Comparison of ENCODE assay signal across 21 cellular contexts in genomic region chr6:1747531-1747930, GRCh38.
DNase-seq lines count a peak whose midpoint lies in the region; ATAC-seq, FAIRE-seq and TF ChIP-seq lines count a peak whose summit lies in the region.
"Had no signal": no experiment of that assay in that cellular context is flagged by ENCODE, and none has a peak within 500 bp of the region (broad histone marks: within the 10 kb centered on the region; RNA-seq: fewer than 3 reads in every experiment).

No MANE protein-coding gene starts in this region.

- H4K20me1 ChIP-seq in endothelial cell of umbilical vein (replicated peaks; ENCODE audit: control insufficient read depth, extremely low read depth, insufficient read depth, low read length): no peaks in the 10 kb centered on the region
- H4K20me1 ChIP-seq: BLaER1 treated with 17β-estradiol and CSF1 and Interleukin-3, amounts not matched to agents 10 nM and 100 nM had no signal

- H3K4me1 ChIP-seq in SJSA1 (replicated peaks) (peaks cover 34% of the 10 kb centered on the region), endothelial cell of umbilical vein (ENCODE audit: control insufficient read depth, extremely low read depth, insufficient read depth, low read length) (peaks cover 7% of the 10 kb centered on the region), heart right ventricle (no peaks in the 10 kb centered on the region), HAP-1 (peaks cover 7% of the 10 kb centered on the region)

- TF ChIP-seq CTCF in endothelial cell of umbilical vein (IDR thresholded peaks at IDR 0.05; ENCODE audit: extremely low read depth in 1 of 2, insufficient read depth in 1 of 2, low read depth in 1 of 2, low read length in 2 of 2) (no peak), nephron progenitor cell (IDR thresholded peaks at IDR 0.05) (no peak), heart right ventricle (IDR thresholded peaks at IDR 0.05) (no peak)

- POLR2A ChIA-PET in endothelial cell of umbilical vein (lab: Charles Lee): no interaction called here

- H3K27ac Mint-ChIP-seq in nephron progenitor cell: peak overlapping the region; percentile 51
- H3K27ac Mint-ChIP-seq: B cell; CD8-positive, alpha-beta T cell had no signal

- H3K27me3 ChIP-seq in SJSA1 (replicated peaks) (no peaks in the 10 kb centered on the region), endothelial cell of umbilical vein (ENCODE audit: control insufficient read depth in 2 of 2, insufficient read depth in 2 of 2, low read length in 2 of 2) (no peaks in the 10 kb centered on the region), heart right ventricle (no peaks in the 10 kb centered on the region), HAP-1 (ENCODE audit: low read depth) (no peaks in the 10 kb centered on the region)
- H3K27me3 ChIP-seq: BLaER1 treated with 17β-estradiol and CSF1 and Interleukin-3, amounts not matched to agents 10 nM and 100 nM had no signal

- H3K9me1 ChIP-seq in endothelial cell of umbilical vein (replicated peaks; ENCODE audit: control insufficient read depth, extremely low read depth, insufficient read depth, low read length): no peaks in the 10 kb centered on the region

- FAIRE-seq in endothelial cell of umbilical vein (lab: Jason Lieb, UNC): peak; percentile 31
- FAIRE-seq: GM12878, H54, HTR-8/SVneo had no signal

- peak overlapping the region; percentile 51 for H3K27ac ChIP-seq in SJSA1
- no peak overlapping the region for H3K27ac ChIP-seq in endothelial cell of umbilical vein (ENCODE audit: insufficient read depth, low read depth, low read length)
- no peak overlapping the region for H3K27ac ChIP-seq in heart right ventricle
- H3K27ac ChIP-seq: BLaER1 treated with 17β-estradiol and CSF1 and Interleukin-3, amounts not matched to agents 10 nM and 100 nM; GM23248 had no signal

- no peaks in the 10 kb centered on the region for H3K36me3 ChIP-seq in SJSA1
- H3K36me3 ChIP-seq in endothelial cell of umbilical vein (ENCODE audit: control insufficient read depth in 2 of 2, extremely low read depth in 1 of 2, insufficient read depth in 2 of 2, low read length in 2 of 2): no peaks in the 10 kb centered on the region
- H3K36me3 ChIP-seq in heart right ventricle: no peaks in the 10 kb centered on the region
- no peaks in the 10 kb centered on the region for H3K36me3 ChIP-seq in HAP-1 (replicated peaks)
- H3K36me3 ChIP-seq: BLaER1 treated with 17β-estradiol and CSF1 and Interleukin-3, amounts not matched to agents 10 nM and 100 nM had no signal

- peaks cover 16% of the 10 kb centered on the region for H3K36me3 Mint-ChIP-seq in nephron progenitor cell (ENCODE audit: low read depth)

- intact Hi-C loops in endothelial cell of umbilical vein (cut with micrococcal nuclease) (no loop called here), heart right ventricle (cut with DNase I) (loop anchor here in 1 of 10 donors (2.0 kb wide), 1 partner anchor 17 kb away; no protein-coding TSS in a partner anchor)

- peaks cover 3% of the 10 kb centered on the region for H3K27me3 Mint-ChIP-seq in nephron progenitor cell (ENCODE audit: low read depth, poor library complexity)
- H3K27me3 Mint-ChIP-seq: B cell had no signal

- no peaks in the 10 kb centered on the region for H3K79me2 ChIP-seq in endothelial cell of umbilical vein (ENCODE audit: control insufficient read depth, insufficient read depth, low read length)

- no peak overlapping the region for H3K4me2 ChIP-seq in endothelial cell of umbilical vein (ENCODE audit: insufficient read depth, low read length)

- DNase-seq in SJSA1 (ENCODE audit: low read depth in 1 of 2, low spot score in 2 of 2): peak in 1 of 2 experiments; percentile 68
- no peak for DNase-seq in endothelial cell of umbilical vein (ENCODE audit: low read depth, low spot score)
- DNase-seq in kidney glomerular epithelial cell (lab: John Stamatoyannopoulos, UW): peak; percentile 85
- DNase-seq in nephron progenitor cell: no peak
- DNase-seq in OCI-M2 (lab: John Stamatoyannopoulos, UW; ENCODE audit: unreplicated experiment): no peak
- DNase-seq in heart right ventricle: no peak
- no peak for DNase-seq in HAP-1 (ENCODE audit: low spot score in 2 of 2)
- DNase-seq in superior temporal gyrus (ENCODE audit: extremely low spot score): no peak
- DNase-seq: CD8-positive, alpha-beta T cell; DMS 273 treated with DMSO at 0.1 percent for 48 hours; DMS53; DND-41; EL; GM23248; IMR-90 had no signal

- no peak for TF ChIP-seq POLR2A in endothelial cell of umbilical vein (IDR thresholded peaks at IDR 0.05; ENCODE audit: low read depth, low read length)

- in situ Hi-C loops in HAP-1 (cut with MboI; ENCODE audit: low sequenced_read_pairs): no loop called here

- H2AFZ ChIP-seq in endothelial cell of umbilical vein (ENCODE audit: low read depth, low read length): no peak overlapping the region
- H2AFZ ChIP-seq: GM23248 had no signal

- no peak for ATAC-seq in heart right ventricle
- ATAC-seq: CD8-positive, alpha-beta T cell; GM12878; HCT116 had no signal

- dilution Hi-C loops in endothelial cell of umbilical vein (cut with MboI; ENCODE audit: extremely low pct_ligation_motif_present, low sequenced_read_pairs): no loop called here

- H3K9me3 Mint-ChIP-seq in nephron progenitor cell: peaks cover 27% of the 10 kb centered on the region

- H3K4me3 Mint-ChIP-seq in nephron progenitor cell: no peak overlapping the region
- H3K4me3 Mint-ChIP-seq: B cell; CD8-positive, alpha-beta T cell had no signal

- CTCF ChIA-PET in endothelial cell of umbilical vein (lab: Charles Lee): interaction anchor here (0.7 to 1.0 kb wide), 2 partner anchors 61 to 357 kb away, joined by 3 read pairs; no protein-coding TSS in a partner anchor

- H3K9ac ChIP-seq in endothelial cell of umbilical vein (replicated peaks; ENCODE audit: extremely low read depth, insufficient read depth, low read length): no peak overlapping the region
- H3K9ac ChIP-seq: BLaER1 treated with 17β-estradiol and CSF1 and Interleukin-3, amounts not matched to agents 10 nM and 100 nM; GM23248 had no signal

- H3K9me3 ChIP-seq in SJSA1 (replicated peaks): no peaks in the 10 kb centered on the region
- no peaks in the 10 kb centered on the region for H3K9me3 ChIP-seq in endothelial cell of umbilical vein (replicated peaks; ENCODE audit: control insufficient read depth, insufficient read depth, low read length)
- H3K9me3 ChIP-seq in heart right ventricle: peaks cover 0 to 16% (median 0%) of the 10 kb centered on the region in 11 donors
- H3K9me3 ChIP-seq in HAP-1: no peaks in the 10 kb centered on the region

- peaks cover 43% of the 10 kb centered on the region for H3K4me1 Mint-ChIP-seq in nephron progenitor cell
- H3K4me1 Mint-ChIP-seq: B cell had no signal

- WGBS in heart right ventricle, 2 donors: 71 to 72% methylated on average over 5 of the region's 5 CpGs

- H3K4me3 ChIP-seq in SJSA1 (no peak overlapping the region), endothelial cell of umbilical vein (replicated peaks in 1 of 3; ENCODE audit: insufficient read depth in 1 of 3, low read depth in 1 of 3, low read length in 3 of 3) (no peak overlapping the region), heart right ventricle (no peak overlapping the region), HAP-1 (no peak overlapping the region)
- H3K4me3 ChIP-seq: BLaER1 treated with 17β-estradiol and CSF1 and Interleukin-3, amounts not matched to agents 10 nM and 100 nM; GM12878; GM23248 had no signal

- BruUV-seq in endothelial cell of umbilical vein (replicated peaks; lab: Mats Ljungman, UMichigan): no TSS peak

TF ChIP-seq in endothelial cell of umbilical vein, 7 proteins besides CTCF, POLR2A, EP300 and RAD21:
- TF ChIP-seq POLR2AphosphoS5 (IDR thresholded peaks at IDR 0.05; ENCODE audit: insufficient read depth, low read depth, low read length) (no peak), GATA2 (IDR thresholded peaks at IDR 0.05; ENCODE audit: insufficient read depth, insufficient read length, low read depth, low read length) (no peak), JUN (IDR thresholded peaks at IDR 0.05; ENCODE audit: borderline replicate concordance, insufficient read depth, insufficient read length, low read depth) (no peak), FOS (IDR thresholded peaks at IDR 0.05; ENCODE audit: borderline replicate concordance, insufficient read depth, low read length) (no peak), EZH2 (IDR thresholded peaks at IDR 0.05; ENCODE audit: borderline replicate concordance, low read depth, low read length, severe bottlenecking) (no peak), MAX (IDR thresholded peaks at IDR 0.05; ENCODE audit: insufficient read depth, insufficient read length) (no peak), MYC (IDR thresholded peaks at IDR 0.05; ENCODE audit: low read depth, low read length) (no peak)
